In genomic region chr10:35194906-35195305, GRCh38 we compare ENCODE assay signal across 8 cellular contexts.
A peak's percentile ranks its signal among the peaks of the same experiment; 100 is the strongest.
DNase-seq lines count a peak whose midpoint lies in the region; ATAC-seq, FAIRE-seq and TF ChIP-seq lines count a peak whose summit lies in the region.

No MANE protein-coding gene starts in this region.

- H3K9ac ChIP-seq in Loucy (ENCODE audit: low read depth, low read length, poor library complexity, severe bottlenecking) (peak overlapping the region; percentile 57), keratinocyte (ENCODE audit: control insufficient read depth, extremely low read depth, insufficient read depth, low read length) (peak overlapping the region; percentile 58)

- H2AFZ ChIP-seq in Loucy (ENCODE audit: low read length): peak overlapping the region; percentile 92; the same call in 1 of the 2 replicates
- peak overlapping the region; percentile 91 for H2AFZ ChIP-seq in keratinocyte (ENCODE audit: control insufficient read depth, low read length)

- TF ChIP-seq CTCF in CD4-positive, alpha-beta T cell (IDR thresholded peaks at IDR 0.05): no peak
- TF ChIP-seq CTCF in Loucy (conservative IDR thresholded peaks at IDR 0.05; ENCODE audit: low read length) (no peak), keratinocyte (optimal IDR thresholded peaks at IDR 0.05 in 1 of 3, IDR thresholded peaks at IDR 0.05 in 1 of 3, conservative IDR thresholded peaks at IDR 0.05 in 1 of 3; ENCODE audit: extremely low read depth in 1 of 3, insufficient read depth in 2 of 3, low read length in 3 of 3) (no peak), GM10266 (IDR thresholded peaks at IDR 0.05; ENCODE audit: control insufficient read depth, insufficient read depth, low read depth, missing control alignments) (no peak)

- H3K9me3 Mint-ChIP-seq in CD4-positive, alpha-beta T cell: no peaks in the 10 kb centered on the region
- H3K9me3 Mint-ChIP-seq in activated naive CD8-positive, alpha-beta T cell (ENCODE audit: low read depth): no peaks in the 10 kb centered on the region
- no peaks in the 10 kb centered on the region for H3K9me3 Mint-ChIP-seq in stimulated activated naive CD8-positive, alpha-beta T cell treated with anti-CD3 and anti-CD28 coated beads, Interleukin-15, Interleukin-2, amounts not matched to agents 100 ng/mL and 50 ng/mL, for 24 hours

- H3K27me3 Mint-ChIP-seq in CD4-positive, alpha-beta T cell: no peaks in the 10 kb centered on the region
- no peaks in the 10 kb centered on the region for H3K27me3 Mint-ChIP-seq in activated naive CD8-positive, alpha-beta T cell
- no peaks in the 10 kb centered on the region for H3K27me3 Mint-ChIP-seq in stimulated activated naive CD8-positive, alpha-beta T cell treated with anti-CD3 and anti-CD28 coated beads, Interleukin-15, Interleukin-2, amounts not matched to agents 100 ng/mL and 50 ng/mL, for 24 hours

- CTCF ChIA-PET in CD4-positive, alpha-beta T cell (lab: Charles Lee): interaction anchor here (1.2 to 2.9 kb wide), 4 partner anchors 23 to 69 kb away, joined by 3 to 102 read pairs (median 23); partner anchors contain the start of gene CREM

- dilution Hi-C loops in keratinocyte (cut with MboI; ENCODE audit: extremely low pct_ligation_motif_present, low sequenced_read_pairs): no loop called here

- H3K9me3 ChIP-seq in CD4-positive, alpha-beta T cell (ENCODE audit: control insufficient read depth, low read length): no peaks in the 10 kb centered on the region
- H3K9me3 ChIP-seq in Loucy (ENCODE audit: insufficient read depth, low read depth, low read length): no peaks in the 10 kb centered on the region
- H3K9me3 ChIP-seq in keratinocyte (ENCODE audit: control insufficient read depth, low read depth, low read length): no peaks in the 10 kb centered on the region

- H4K20me1 ChIP-seq in Loucy (ENCODE audit: insufficient read depth, low read length, poor library complexity, severe bottlenecking) (no peaks in the 10 kb centered on the region), keratinocyte (ENCODE audit: control insufficient read depth, extremely low read depth, insufficient read depth, low read length) (no peaks in the 10 kb centered on the region)

- intact Hi-C loops in CD4-positive, alpha-beta T cell (cut with DNase I, micrococcal nuclease): loop anchor here (1.0 to 5.0 kb wide), 5 partner anchors 23 to 147 kb away; partner anchors contain the start of genes CCNY (in 1 of the 2) and CREM (in 1 of the 2)

- no peaks in the 10 kb centered on the region for H3K9me2 ChIP-seq in Loucy (replicated peaks; ENCODE audit: low read depth, low read length)

- no peaks in the 10 kb centered on the region for H3F3A ChIP-seq in Loucy (ENCODE audit: low read depth)

- H3K79me2 ChIP-seq in Loucy (ENCODE audit: insufficient read depth, low read length): no peaks in the 10 kb centered on the region
- H3K79me2 ChIP-seq in keratinocyte (ENCODE audit: control insufficient read depth, insufficient read depth, low read length): no peaks in the 10 kb centered on the region

- H3K9me1 ChIP-seq in keratinocyte (ENCODE audit: control insufficient read depth, extremely low read depth, insufficient read depth, low read length): no peaks in the 10 kb centered on the region

- H3K27ac ChIP-seq in CD4-positive, alpha-beta T cell (ENCODE audit: low read depth, low read length): peak overlapping the region; percentile 93
- peak overlapping the region; percentile 72 for H3K27ac ChIP-seq in keratinocyte (ENCODE audit: control insufficient read depth, insufficient read depth, low read length)

- no peaks in the 10 kb centered on the region for H3K27me3 ChIP-seq in CD4-positive, alpha-beta T cell (ENCODE audit: control insufficient read depth, insufficient read depth, low read length)
- no peaks in the 10 kb centered on the region for H3K27me3 ChIP-seq in Loucy (ENCODE audit: insufficient read depth, low read length, poor library complexity, severe bottlenecking)
- no peaks in the 10 kb centered on the region for H3K27me3 ChIP-seq in keratinocyte (ENCODE audit: control insufficient read depth, extremely low read depth, insufficient read depth, low read length)

- ATAC-seq in CD4-positive, alpha-beta T cell (ENCODE audit: poor library complexity): peak; percentile 35
- no peak for ATAC-seq in GM19328 (IDR thresholded peaks at IDR 0.05; ENCODE audit: unreplicated experiment)
- no peak for ATAC-seq in GM19395 (IDR thresholded peaks at IDR 0.05; ENCODE audit: unreplicated experiment)

- peak in 4 of 10 experiments; percentile 16 to 76 (median 24) for DNase-seq in CD4-positive, alpha-beta T cell
- DNase-seq in keratinocyte (ENCODE audit: low read depth, low spot score) (no peak), GM10266 (ENCODE audit: extremely low spot score) (no peak)

- H3K36me3 Mint-ChIP-seq in CD4-positive, alpha-beta T cell (ENCODE audit: low read depth): peaks cover 14% of the 10 kb centered on the region
- H3K36me3 Mint-ChIP-seq in activated naive CD8-positive, alpha-beta T cell: peaks cover 10% of the 10 kb centered on the region
- H3K36me3 Mint-ChIP-seq in stimulated activated naive CD8-positive, alpha-beta T cell treated with anti-CD3 and anti-CD28 coated beads, Interleukin-15, Interleukin-2, amounts not matched to agents 100 ng/mL and 50 ng/mL, for 24 hours (ENCODE audit: low read depth): peaks cover 17% of the 10 kb centered on the region

- H3K27ac Mint-ChIP-seq in CD4-positive, alpha-beta T cell: peak overlapping the region; percentile 96
- H3K27ac Mint-ChIP-seq in activated naive CD8-positive, alpha-beta T cell: peak overlapping the region; percentile 98
- H3K27ac Mint-ChIP-seq in stimulated activated naive CD8-positive, alpha-beta T cell treated with anti-CD3 and anti-CD28 coated beads, Interleukin-15, Interleukin-2, amounts not matched to agents 100 ng/mL and 50 ng/mL, for 24 hours: peak overlapping the region; percentile 95

- FAIRE-seq in keratinocyte (lab: Jason Lieb, UNC): no peak

- H3K36me3 ChIP-seq in Loucy (ENCODE audit: insufficient read depth, low read length): no peaks in the 10 kb centered on the region
- H3K36me3 ChIP-seq in keratinocyte (ENCODE audit: control insufficient read depth in 2 of 2, extremely low read depth in 1 of 2, insufficient read depth in 2 of 2, low read length in 2 of 2): no peaks in the 10 kb centered on the region

- H3K4me2 ChIP-seq in Loucy (ENCODE audit: low read depth, low read length, poor library complexity, severe bottlenecking): peak overlapping the region; percentile 88
- H3K4me2 ChIP-seq in keratinocyte (ENCODE audit: control insufficient read depth, extremely low read depth, insufficient read depth, low read depth, low read length): peak overlapping the region; percentile 87

- POLR2A ChIA-PET in CD4-positive, alpha-beta T cell (lab: Charles Lee): interaction anchor here (0.9 to 3.4 kb wide), 11 partner anchors 11 to 143 kb away, joined by 3 to 217 read pairs (median 10); partner anchors contain the start of genes CREM and CUL2

- peak overlapping the region; percentile 75 for H3K4me3 ChIP-seq in Loucy (ENCODE audit: low read length, poor library complexity, severe bottlenecking)
- peak overlapping the region in 1 of 3 experiments; percentile 55 for H3K4me3 ChIP-seq in keratinocyte (ENCODE audit: control insufficient read depth in 2 of 3, extremely low read depth in 1 of 3, insufficient read depth in 2 of 3, low read depth in 1 of 3, low read length in 3 of 3)

- H3K4me1 ChIP-seq in Loucy (ENCODE audit: insufficient read depth, low read length, poor library complexity, severe bottlenecking): peaks cover 32% of the 10 kb centered on the region
- H3K4me1 ChIP-seq in keratinocyte (ENCODE audit: control insufficient read depth, extremely low read depth, insufficient read depth, low read length): peaks cover 11% of the 10 kb centered on the region

- peaks cover 26% of the 10 kb centered on the region for H3K4me1 Mint-ChIP-seq in CD4-positive, alpha-beta T cell (ENCODE audit: low read depth)
- H3K4me1 Mint-ChIP-seq in activated naive CD8-positive, alpha-beta T cell (ENCODE audit: low read depth): peaks cover 31% of the 10 kb centered on the region
- H3K4me1 Mint-ChIP-seq in stimulated activated naive CD8-positive, alpha-beta T cell treated with anti-CD3 and anti-CD28 coated beads, Interleukin-15, Interleukin-2, amounts not matched to agents 100 ng/mL and 50 ng/mL, for 24 hours (ENCODE audit: low read depth): peaks cover 51% of the 10 kb centered on the region

- H3K4me3 Mint-ChIP-seq in CD4-positive, alpha-beta T cell: peak overlapping the region; percentile 88
- H3K4me3 Mint-ChIP-seq in activated naive CD8-positive, alpha-beta T cell: peak overlapping the region; percentile 86
- H3K4me3 Mint-ChIP-seq in stimulated activated naive CD8-positive, alpha-beta T cell treated with anti-CD3 and anti-CD28 coated beads, Interleukin-15, Interleukin-2, amounts not matched to agents 100 ng/mL and 50 ng/mL, for 24 hours: peak overlapping the region; percentile 94
